In the genomic region with DNA sequence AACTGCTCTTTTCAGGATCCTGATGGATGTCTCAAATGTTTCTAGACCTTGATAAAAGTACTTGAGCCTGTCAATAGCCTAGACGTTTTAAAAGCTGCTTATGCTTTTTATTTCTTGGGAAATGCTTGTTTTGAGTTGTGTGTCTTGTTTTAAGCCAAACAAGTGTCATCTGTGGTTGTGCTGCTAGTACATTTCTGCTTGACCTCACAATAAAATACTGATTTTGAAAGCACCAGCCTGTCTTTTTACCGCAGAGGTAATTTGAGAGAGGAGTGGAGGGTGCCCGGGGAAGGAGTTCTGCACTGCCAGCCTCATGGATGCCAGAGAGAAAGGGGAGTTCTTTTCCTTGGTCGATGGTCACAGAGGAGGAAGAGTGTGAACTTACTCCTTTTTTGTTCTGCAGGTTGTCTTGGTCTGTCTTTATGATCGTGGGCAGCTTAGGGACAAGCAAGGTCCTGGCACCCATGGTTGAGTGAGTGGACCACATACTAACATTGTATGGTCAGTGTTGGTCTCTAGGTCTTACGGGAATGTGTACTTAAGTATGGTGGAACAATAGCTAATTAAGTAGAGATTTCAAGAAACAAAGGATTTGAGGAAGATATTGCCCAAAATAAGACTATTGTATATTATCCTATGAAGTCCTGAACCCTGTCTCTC, we compare ENCODE assay signal across 10 cellular contexts.
DNase-seq lines count a peak whose midpoint lies in the region; ATAC-seq and TF ChIP-seq lines count a peak whose summit lies in the region.
"Had no signal": no experiment of that assay in that cellular context is flagged by ENCODE, and none has a peak within 500 bp of the region (broad histone marks: within the 10 kb centered on the region; RNA-seq: fewer than 3 reads in every experiment).

No MANE protein-coding gene starts in this region.

- H3K18ac ChIP-seq in IMR-90 (ENCODE audit: low read depth, low read length) = peak overlapping the region; percentile 78; the same call in 1 of the 2 replicates

- H3K36me3 ChIP-seq in IMR-90 (ENCODE audit: control insufficient read depth, insufficient read depth, low read length) (peaks cover 12% of the 10 kb centered on the region), adrenal gland (replicated peaks in 1 of 2) (no peaks in the 10 kb centered on the region)
- H3K36me3 ChIP-seq: neutrophil had no signal

- intact Hi-C loops in IMR-90 (cut with micrococcal nuclease) = no loop called here
- intact Hi-C loops in adrenal gland (cut with DNase I) = loop anchor here in 1 of 2 donors (10.0 kb wide), 1 partner anchor 59 kb away; a partner anchor contains a TSS

- 60% methylated on average over 2 of the region's 6 CpGs; no CpG with 5 or more reads in 1 of the 2 experiments for WGBS in IMR-90 (ENCODE audit: extremely low coverage in 2 of 2, insufficient read length in 1 of 2), 2 experiments
- 68 to 74% (median 72%) methylated on average over 6 of the region's 6 CpGs for WGBS in adrenal gland, 4 donors

- H3K27ac ChIP-seq in IMR-90 (ENCODE audit: insufficient read depth, low read length) = peak overlapping the region; percentile 85
- peak overlapping the region in 3 of 5 donors; percentile 20 to 78 (median 53) for H3K27ac ChIP-seq in adrenal gland
- peak overlapping the region in 12 of 21 experiments; percentile 4 to 82 (median 52) for H3K27ac ChIP-seq in skin epidermis
- H3K27ac ChIP-seq: neutrophil had no signal

- H3K79me1 ChIP-seq in IMR-90 (ENCODE audit: low read depth in 1 of 2, low read length in 2 of 2) = peaks cover 3 to 29% of the 10 kb centered on the region in 2 experiments; a peak in 2 of 4 replicates

- H2BK120ac ChIP-seq in IMR-90 (ENCODE audit: low read depth, low read length) = peak overlapping the region; percentile 88; the same call in 1 of the 2 replicates

- in situ Hi-C loops in IMR-90 (cut with MboI; ENCODE audit: low sequenced_read_pairs) = no loop called here

- CTCF ChIA-PET in IMR-90 (lab: Yijun Ruan, JAX) = no interaction called here

- H2AFZ ChIP-seq in IMR-90 (replicated peaks; ENCODE audit: low read length, poor library complexity) = no peak overlapping the region

- peak overlapping the region; percentile 84 for H3K14ac ChIP-seq in IMR-90 (replicated peaks; ENCODE audit: low read depth, low read length)

- no peak for TF ChIP-seq CTCF in IMR-90 (conservative IDR thresholded peaks at IDR 0.05; ENCODE audit: low read depth, low read length)
- no peak for TF ChIP-seq CTCF in adrenal gland (IDR thresholded peaks at IDR 0.05)
- TF ChIP-seq CTCF in GM20000 (IDR thresholded peaks at IDR 0.05; ENCODE audit: extremely low read depth, missing control alignments) = no peak

- no peak for TF ChIP-seq RAD21 in IMR-90 (IDR thresholded peaks at IDR 0.05; ENCODE audit: low read length)

- peak overlapping the region; percentile 91 for H3K4ac ChIP-seq in IMR-90 (ENCODE audit: low read depth, low read length)

- H4K91ac ChIP-seq in IMR-90 (ENCODE audit: insufficient read depth, low read depth, low read length) = peak overlapping the region; percentile 73

- H2BK5ac ChIP-seq in IMR-90 (ENCODE audit: low read depth, low read length, poor library complexity, severe bottlenecking) = peak overlapping the region; percentile 99

- H3K56ac ChIP-seq in IMR-90 (ENCODE audit: extremely low read depth, insufficient read depth, low read length) = peak overlapping the region; percentile 22; the same call in 1 of the 2 replicates

- peak overlapping the region; percentile 20 for H2AK9ac ChIP-seq in IMR-90 (replicated peaks; ENCODE audit: low read depth, low read length, poor library complexity)

- DNase-seq in IMR-90 (no peak), adrenal gland (no peak), kidney glomerular epithelial cell (lab: John Stamatoyannopoulos, UW) (peak; percentile 21), GM20000 (ENCODE audit: low spot score) (no peak)
- no peak for DNase-seq in stimulated activated naive CD4-positive, alpha-beta T cell (lab: John Stamatoyannopoulos, UW)
- DNase-seq in activated naive CD4-positive, alpha-beta T cell treated with anti-CD3 and anti-CD28 coated beads, Interleukin-2, amount 50 U/mL, for 16 hours = no peak
- DNase-seq: NCI-H1436 treated with DMSO at 0.1 percent for 48 hours had no signal

- peak overlapping the region; percentile 63; the same call in 1 of the 3 replicates for H2BK15ac ChIP-seq in IMR-90 (ENCODE audit: low read depth, low read length)

- BruUV-seq in IMR-90 (replicated peaks; lab: Mats Ljungman, UMichigan) = no TSS peak

- H3K9me1 ChIP-seq in IMR-90 (ENCODE audit: insufficient read depth, low read length) = peaks cover 36% of the 10 kb centered on the region

- H3K4me2 ChIP-seq in IMR-90 (ENCODE audit: low read depth, low read length) = peak overlapping the region; percentile 50

- H3K27me3 ChIP-seq in IMR-90 (ENCODE audit: control insufficient read depth, insufficient read depth, low read length) (no peaks in the 10 kb centered on the region), adrenal gland (no peaks in the 10 kb centered on the region)
- H3K27me3 ChIP-seq: neutrophil had no signal

- peak overlapping the region; percentile 90 for H4K5ac ChIP-seq in IMR-90 (ENCODE audit: low read depth, low read length)

- peak overlapping the region; percentile 22; the same call in 1 of the 2 replicates for H2BK20ac ChIP-seq in IMR-90 (ENCODE audit: low read depth, low read length)

- H3K23ac ChIP-seq in IMR-90 (ENCODE audit: low read depth, low read length) = peak overlapping the region; percentile 93

- dilution Hi-C loops in IMR-90 (cut with HindIII; ENCODE audit: low sequenced_read_pairs, unreplicated experiment) = no loop called here

- TF ChIP-seq POLR2A in IMR-90 (IDR thresholded peaks at IDR 0.05; ENCODE audit: low read depth, low read length) (no peak), adrenal gland (IDR thresholded peaks at IDR 0.05) (no peak)

- peak overlapping the region; percentile 12 to 90 for H4K8ac ChIP-seq in IMR-90 (ENCODE audit: low read depth in 2 of 2, low read length in 2 of 2)

- peak overlapping the region; percentile 10; the same call in 1 of the 2 replicates for H3K9ac ChIP-seq in IMR-90 (ENCODE audit: low read depth, low read length)

- H3K9me3 ChIP-seq in IMR-90 (ENCODE audit: control insufficient read depth, insufficient read depth, low read length) (no peaks in the 10 kb centered on the region), adrenal gland (replicated peaks in 1 of 3) (no peaks in the 10 kb centered on the region)
- H3K9me3 ChIP-seq: neutrophil had no signal

- POLR2A ChIA-PET in IMR-90 (lab: Charles Lee; ENCODE audit: unreplicated experiment) = interaction anchor here (0.6 kb wide), 1 partner anchor 188 kb away, joined by 4 read pairs; no protein-coding TSS in a partner anchor

- peak overlapping the region; percentile 89; the same call in 1 of the 2 replicates for H2AK5ac ChIP-seq in IMR-90 (ENCODE audit: low read depth, low read length)

- ATAC-seq in IMR-90 (ENCODE audit: low read depth) (no peak), HG03460 (IDR thresholded peaks at IDR 0.05; ENCODE audit: unreplicated experiment) (no peak)

- H3K4me1 ChIP-seq in IMR-90 (ENCODE audit: control insufficient read depth, insufficient read depth, low read length) (peaks cover 38% of the 10 kb centered on the region), adrenal gland (replicated peaks in 1 of 2) (peaks cover 26 to 67% of the 10 kb centered on the region in 2 donors)

- H3K4me3 ChIP-seq in IMR-90 (ENCODE audit: insufficient read depth, low read depth, low read length) = no peak overlapping the region
- H3K4me3 ChIP-seq in adrenal gland = no peak overlapping the region
- no peak overlapping the region for H3K4me3 ChIP-seq in skin epidermis

- H4K20me1 ChIP-seq in IMR-90 (ENCODE audit: insufficient read depth, low read length) = peaks cover 92% of the 10 kb centered on the region

TF ChIP-seq in IMR-90, 13 proteins besides CTCF, POLR2A, EP300 and RAD21:
- TF ChIP-seq RFX5 (IDR thresholded peaks at IDR 0.05; ENCODE audit: low read depth, low read length) = no peak
- TF ChIP-seq RCOR1 (IDR thresholded peaks at IDR 0.05; ENCODE audit: insufficient replicate concordance, low read length) = no peak
- no peak for TF ChIP-seq CHD1 (IDR thresholded peaks at IDR 0.05; ENCODE audit: low read depth, low read length)
- no peak for TF ChIP-seq MXI1 (IDR thresholded peaks at IDR 0.05; ENCODE audit: borderline replicate concordance, low read depth, low read length)
- TF ChIP-seq MAZ (IDR thresholded peaks at IDR 0.05; ENCODE audit: borderline replicate concordance, low read depth, low read length) = no peak
- no peak for TF ChIP-seq CEBPB (IDR thresholded peaks at IDR 0.05; ENCODE audit: low read depth, low read length)
- TF ChIP-seq, protein P1, sequence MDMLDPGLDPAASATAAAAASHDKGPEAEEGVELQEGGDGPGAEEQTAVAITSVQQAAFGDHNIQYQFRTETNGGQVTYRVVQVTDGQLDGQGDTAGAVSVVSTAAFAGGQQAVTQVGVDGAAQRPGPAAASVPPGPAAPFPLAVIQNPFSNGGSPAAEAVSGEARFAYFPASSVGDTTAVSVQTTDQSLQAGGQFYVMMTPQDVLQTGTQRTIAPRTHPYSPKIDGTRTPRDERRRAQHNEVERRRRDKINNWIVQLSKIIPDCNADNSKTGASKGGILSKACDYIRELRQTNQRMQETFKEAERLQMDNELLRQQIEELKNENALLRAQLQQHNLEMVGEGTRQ (IDR thresholded peaks at IDR 0.05; ENCODE audit: low read depth, low read length) = no peak
- TF ChIP-seq SMC3 (IDR thresholded peaks at IDR 0.05; ENCODE audit: low read depth, low read length) = no peak
- TF ChIP-seq NFE2L2 (IDR thresholded peaks at IDR 0.05; ENCODE audit: low read depth, low read length) = no peak
- TF ChIP-seq BHLHE40 (IDR thresholded peaks at IDR 0.05; ENCODE audit: low read depth, low read length) = no peak
TF ChIP-seq in IMR-90: peak in this region for 0.
